Comparison of ENCODE assay signal across 8 cellular contexts in genomic region chr19:49150106-49150943, GRCh38. TPM values are rescaled to one million over a fixed set of nuclear protein-coding genes. Genes with fewer than 3 reads are reported as not detected.
DNase-seq lines count a peak whose midpoint lies in the region; ATAC-seq and TF ChIP-seq lines count a peak whose summit lies in the region.

No MANE protein-coding gene starts in this region.

- H3K9me3 Mint-ChIP-seq in activated naive CD8-positive, alpha-beta T cell (ENCODE audit: low read depth) = no peaks in the 10 kb centered on the region
- H3K9me3 Mint-ChIP-seq in nephron progenitor cell = peaks cover 20% of the 10 kb centered on the region

- CTCF ChIA-PET in Panc1 (lab: Charles Lee) = no interaction called here

- TF ChIP-seq CTCF in Panc1 (IDR thresholded peaks at IDR 0.05) (no peak), nephron progenitor cell (IDR thresholded peaks at IDR 0.05) (no peak)

- H3K4me3 ChIP-seq in Panc1 (ENCODE audit: low read depth in 2 of 2, low read length in 2 of 2) = peak overlapping the region; percentile 78 to 91

- peak overlapping the region; percentile 89 for H3K27ac ChIP-seq in Panc1 (ENCODE audit: low read length)

- peak overlapping the region; percentile 54 for H3K27ac Mint-ChIP-seq in activated naive CD8-positive, alpha-beta T cell
- H3K27ac Mint-ChIP-seq in nephron progenitor cell = peak overlapping the region; percentile 96

- intact Hi-C loops in Panc1 (cut with micrococcal nuclease; ENCODE audit: unreplicated experiment) = no loop called here

- no peaks in the 10 kb centered on the region for H3K36me3 Mint-ChIP-seq in activated naive CD8-positive, alpha-beta T cell
- H3K36me3 Mint-ChIP-seq in nephron progenitor cell (ENCODE audit: low read depth) = peaks cover 12% of the 10 kb centered on the region

- POLR2A ChIA-PET in Panc1 (lab: Charles Lee) = interaction anchor here (0.6 kb wide), 2 partner anchors 58 to 91 kb away, joined by 3 to 4 read pairs; no protein-coding TSS in a partner anchor

- in situ Hi-C loops in Panc1 (cut with HindIII; ENCODE audit: low pct_unique_long_range_greater_than_20kb, low sequenced_read_pairs) = no loop called here

- H3K36me3 ChIP-seq in Panc1 (ENCODE audit: control insufficient read depth, insufficient read depth, low read length) = no peaks in the 10 kb centered on the region; the same call in 1 of the 2 replicates

- no peaks in the 10 kb centered on the region for H3K9me3 ChIP-seq in Panc1 (ENCODE audit: control insufficient read depth, insufficient read depth, low read depth, low read length)

- ATAC-seq in Panc1 (peak; percentile 72), HG03520 (IDR thresholded peaks at IDR 0.05; ENCODE audit: unreplicated experiment) (no peak), GM21723 (IDR thresholded peaks at IDR 0.05; ENCODE audit: unreplicated experiment) (no peak)

- peak overlapping the region; percentile 69 for H3K4me3 Mint-ChIP-seq in activated naive CD8-positive, alpha-beta T cell
- peak overlapping the region; percentile 89 for H3K4me3 Mint-ChIP-seq in nephron progenitor cell

- no peaks in the 10 kb centered on the region for H3K27me3 ChIP-seq in Panc1 (ENCODE audit: control insufficient read depth, insufficient read depth, low read length)

- H3K4me1 ChIP-seq in Panc1 (ENCODE audit: control insufficient read depth, insufficient read depth, low read length) = no peaks in the 10 kb centered on the region; the same call in 1 of the 2 replicates

- peak; percentile 84 for DNase-seq in DMS79 treated with DMSO at 0.1 percent for 48 hours (lab: John Stamatoyannopoulos, UW)
- peak; percentile 79 for DNase-seq in LHCN-M2 (ENCODE audit: low read depth)
- no peak for DNase-seq in Panc1 (ENCODE audit: low read depth, low spot score)
- DNase-seq in germinal center (ENCODE audit: low spot score) = peak; percentile 55
- DNase-seq in nephron progenitor cell = peak; percentile 93

- H3K4me1 Mint-ChIP-seq in activated naive CD8-positive, alpha-beta T cell (ENCODE audit: low read depth) = peaks cover 26% of the 10 kb centered on the region
- H3K4me1 Mint-ChIP-seq in nephron progenitor cell = peaks cover 76% of the 10 kb centered on the region

- TSS peak; percentile 96 for BruUV-seq in Panc1 (replicated peaks; lab: Mats Ljungman, UMichigan)

- peaks cover 37% of the 10 kb centered on the region for H3K27me3 Mint-ChIP-seq in activated naive CD8-positive, alpha-beta T cell
- H3K27me3 Mint-ChIP-seq in nephron progenitor cell (ENCODE audit: low read depth, poor library complexity) = peaks cover 31% of the 10 kb centered on the region

RNA-seq across cellular contexts. Expression of gene HRC, which starts 4.9 kb away (rescaled TPM):
- total RNA-seq in LHCN-M2 (2014; rRNA removed) = 2.2 TPM in 1 of 2 replicates, not detected in the other
- polyA plus RNA-seq in LHCN-M2 (2012) = 0.11 TPM
- 0.13 TPM for total RNA-seq in Panc1 (2021; ENCODE audit: unreplicated experiment)
- polyA plus RNA-seq in Panc1 (2012; ENCODE audit: insufficient read length) = 0.61 TPM

RNA-seq across cellular contexts. Expression of gene TRPM4, which starts 7.3 kb away (rescaled TPM):
- total RNA-seq in LHCN-M2 (2014; rRNA removed) = 13.9 and 14.2 TPM in 2 replicates
- polyA plus RNA-seq in LHCN-M2 (2012) = 18.9 TPM
- total RNA-seq in Panc1 (2021; ENCODE audit: unreplicated experiment) = 19.4 TPM
- polyA plus RNA-seq in Panc1 (2012; ENCODE audit: insufficient read length) = 20.3 TPM

RNA-seq across cellular contexts. Expression of gene PPFIA3, which starts 31.0 kb away (rescaled TPM):
- 7.9 and 9.8 TPM in 2 replicates for total RNA-seq in LHCN-M2 (2014; rRNA removed)
- polyA plus RNA-seq in LHCN-M2 (2012) = 5.4 TPM
- 21.7 TPM for total RNA-seq in Panc1 (2021; ENCODE audit: unreplicated experiment)
- 22.2 TPM for polyA plus RNA-seq in Panc1 (2012; ENCODE audit: insufficient read length)

RNA-seq across cellular contexts. Expression of gene C19orf73, which starts 31.4 kb away (rescaled TPM):
- total RNA-seq in LHCN-M2 (2014; rRNA removed) (1.1 and 3.1 TPM in 2 replicates), Panc1 (2021; ENCODE audit: unreplicated experiment) (1.4 TPM)
- polyA plus RNA-seq in LHCN-M2 (2012) = 1.0 TPM
- 1.4 TPM for polyA plus RNA-seq in Panc1 (2012; ENCODE audit: insufficient read length)

RNA-seq across cellular contexts. Expression of gene LIN7B, which starts 36.2 kb away (rescaled TPM):
- total RNA-seq in LHCN-M2 (2014; rRNA removed) (10.2 and 14.8 TPM in 2 replicates), Panc1 (2021; ENCODE audit: unreplicated experiment) (6.4 TPM)
- polyA plus RNA-seq in LHCN-M2 (2012) = 17.5 TPM
- 12.9 TPM for polyA plus RNA-seq in Panc1 (2012; ENCODE audit: insufficient read length)
